ENCODE assay signal across 22 cellular contexts in genomic region chr4:113170818-113171468, GRCh38.
"Had no signal": no experiment of that assay in that cellular context is flagged by ENCODE, and none has a peak within 500 bp of the region (broad histone marks: within the 10 kb centered on the region; RNA-seq: fewer than 3 reads in every experiment).

No MANE protein-coding gene starts in this region.

- H3K4me3 Mint-ChIP-seq: activated naive CD8-positive, alpha-beta T cell treated with anti-CD3 and anti-CD28 coated beads, Interleukin-2, amount 10 ng/mL, durations not matched to agents 7 days and 5 days; brain; central memory CD8-positive, alpha-beta T cell; memory B cell; natural killer cell had no signal

- H3K9me3 Mint-ChIP-seq: activated naive CD8-positive, alpha-beta T cell treated with anti-CD3 and anti-CD28 coated beads, Interleukin-2, amount 10 ng/mL, durations not matched to agents 7 days and 5 days; brain; central memory CD8-positive, alpha-beta T cell; memory B cell; natural killer cell had no signal

- ATAC-seq: left lung, natural killer cell had no signal

- H3K27me3 Mint-ChIP-seq: activated naive CD8-positive, alpha-beta T cell treated with anti-CD3 and anti-CD28 coated beads, Interleukin-2, amount 10 ng/mL, durations not matched to agents 7 days and 5 days; brain; central memory CD8-positive, alpha-beta T cell had no signal

- H3K36me3 Mint-ChIP-seq: activated naive CD8-positive, alpha-beta T cell treated with anti-CD3 and anti-CD28 coated beads, Interleukin-2, amount 10 ng/mL, durations not matched to agents 7 days and 5 days; memory B cell; natural killer cell had no signal

- H3K27ac Mint-ChIP-seq: activated naive CD8-positive, alpha-beta T cell treated with anti-CD3 and anti-CD28 coated beads, Interleukin-2, amount 10 ng/mL, durations not matched to agents 7 days and 5 days; memory B cell; natural killer cell had no signal

- H3K4me1 Mint-ChIP-seq: activated naive CD8-positive, alpha-beta T cell treated with anti-CD3 and anti-CD28 coated beads, Interleukin-2, amount 10 ng/mL, durations not matched to agents 7 days and 5 days; central memory CD8-positive, alpha-beta T cell; memory B cell; natural killer cell had no signal

- DNase-seq: activated CD4-positive, alpha-beta T cell treated with anti-CD3 and anti-CD28 coated beads for 1 hour; activated naive CD4-positive, alpha-beta T cell; activated naive CD8-positive, alpha-beta T cell treated with anti-CD3 and anti-CD28 coated beads, Interleukin-2, amount 10 ng/mL, durations not matched to agents 7 days and 5 days; anterior cingulate cortex; colonic mucosa; erythroblast; gastrocnemius medialis; heart right ventricle; left lung; natural killer cell; nucleus accumbens; posterior cingulate gyrus; stimulated activated CD4-positive, alpha-beta T cell treated with anti-CD3 and anti-CD28 coated beads, Interleukin-15, amount 100 ng/mL, for 24 hours; stimulated activated CD4-positive, alpha-beta T cell treated with anti-CD3 and anti-CD28 coated beads, Interleukin-4, amount 100 ng/mL, for 1 hour; stomach; SW 1271; T-helper 2 cell; testis; upper lobe of left lung had no signal
